In the genomic region with DNA sequence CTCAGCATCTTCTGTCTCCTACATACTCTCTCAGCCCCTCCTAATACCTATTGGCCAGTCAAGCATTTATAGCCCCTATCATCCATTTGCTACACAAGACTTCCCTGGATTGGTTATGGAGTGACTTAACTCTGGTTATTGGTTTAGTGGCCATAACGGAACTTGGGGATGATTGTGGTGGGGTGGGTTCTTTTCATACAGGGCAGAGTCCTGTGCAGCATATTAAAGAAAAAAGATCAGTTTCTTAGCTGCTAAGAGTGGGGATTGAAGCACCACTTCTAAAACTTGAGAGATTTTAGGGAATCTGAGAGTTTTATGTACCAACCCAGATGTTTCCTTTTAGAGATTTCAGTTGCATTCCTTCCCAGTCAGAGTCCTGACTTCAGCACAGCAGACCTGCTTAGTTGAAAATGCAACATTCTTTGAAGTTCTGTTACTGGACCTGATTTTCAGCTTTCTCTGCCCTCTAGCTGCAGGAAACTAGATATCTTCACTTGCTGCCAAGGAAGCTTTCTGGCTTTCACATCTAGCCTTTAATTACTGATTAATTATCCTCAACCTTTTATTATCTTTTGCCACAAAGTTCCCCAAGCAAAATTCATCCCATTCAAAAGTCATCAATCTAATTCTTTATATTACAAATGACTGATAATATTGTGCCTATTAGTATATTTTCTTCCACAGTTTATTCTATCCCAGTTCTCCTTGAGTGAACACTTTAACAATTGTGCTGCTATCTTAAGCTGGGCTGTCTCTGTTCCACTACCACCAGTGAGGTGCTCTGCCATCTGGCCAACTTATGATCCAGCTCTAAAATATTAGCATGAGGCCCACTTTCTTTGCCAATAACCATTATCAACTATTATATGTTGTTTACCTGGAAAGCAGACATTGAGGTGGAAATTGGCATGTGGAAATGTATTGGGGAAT, we compare ENCODE assay signal across 1 cellular context.
TF ChIP-seq lines count a peak whose summit lies in the region.

No MANE protein-coding gene starts in this region.

TF ChIP-seq in GM12878, 131 proteins besides CTCF, POLR2A, EP300 and RAD21 (continued from another document):
- TF ChIP-seq, protein P1, sequence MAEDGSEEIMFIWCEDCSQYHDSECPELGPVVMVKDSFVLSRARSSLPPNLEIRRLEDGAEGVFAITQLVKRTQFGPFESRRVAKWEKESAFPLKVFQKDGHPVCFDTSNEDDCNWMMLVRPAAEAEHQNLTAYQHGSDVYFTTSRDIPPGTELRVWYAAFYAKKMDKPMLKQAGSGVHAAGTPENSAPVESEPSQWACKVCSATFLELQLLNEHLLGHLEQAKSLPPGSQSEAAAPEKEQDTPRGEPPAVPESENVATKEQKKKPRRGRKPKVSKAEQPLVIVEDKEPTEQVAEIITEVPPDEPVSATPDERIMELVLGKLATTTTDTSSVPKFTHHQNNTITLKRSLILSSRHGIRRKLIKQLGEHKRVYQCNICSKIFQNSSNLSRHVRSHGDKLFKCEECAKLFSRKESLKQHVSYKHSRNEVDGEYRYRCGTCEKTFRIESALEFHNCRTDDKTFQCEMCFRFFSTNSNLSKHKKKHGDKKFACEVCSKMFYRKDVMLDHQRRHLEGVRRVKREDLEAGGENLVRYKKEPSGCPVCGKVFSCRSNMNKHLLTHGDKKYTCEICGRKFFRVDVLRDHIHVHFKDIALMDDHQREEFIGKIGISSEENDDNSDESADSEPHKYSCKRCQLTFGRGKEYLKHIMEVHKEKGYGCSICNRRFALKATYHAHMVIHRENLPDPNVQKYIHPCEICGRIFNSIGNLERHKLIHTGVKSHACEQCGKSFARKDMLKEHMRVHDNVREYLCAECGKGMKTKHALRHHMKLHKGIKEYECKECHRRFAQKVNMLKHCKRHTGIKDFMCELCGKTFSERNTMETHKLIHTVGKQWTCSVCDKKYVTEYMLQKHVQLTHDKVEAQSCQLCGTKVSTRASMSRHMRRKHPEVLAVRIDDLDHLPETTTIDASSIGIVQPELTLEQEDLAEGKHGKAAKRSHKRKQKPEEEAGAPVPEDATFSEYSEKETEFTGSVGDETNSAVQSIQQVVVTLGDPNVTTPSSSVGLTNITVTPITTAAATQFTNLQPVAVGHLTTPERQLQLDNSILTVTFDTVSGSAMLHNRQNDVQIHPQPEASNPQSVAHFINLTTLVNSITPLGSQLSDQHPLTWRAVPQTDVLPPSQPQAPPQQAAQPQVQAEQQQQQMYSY (CRISPR knock-in tag; IDR thresholded peaks at IDR 0.05), result no peak
- no peak for TF ChIP-seq HCFC1 (IDR thresholded peaks at IDR 0.05; ENCODE audit: low read length)
